Comparison of ENCODE assay signal across 19 cellular contexts in the genomic region with DNA sequence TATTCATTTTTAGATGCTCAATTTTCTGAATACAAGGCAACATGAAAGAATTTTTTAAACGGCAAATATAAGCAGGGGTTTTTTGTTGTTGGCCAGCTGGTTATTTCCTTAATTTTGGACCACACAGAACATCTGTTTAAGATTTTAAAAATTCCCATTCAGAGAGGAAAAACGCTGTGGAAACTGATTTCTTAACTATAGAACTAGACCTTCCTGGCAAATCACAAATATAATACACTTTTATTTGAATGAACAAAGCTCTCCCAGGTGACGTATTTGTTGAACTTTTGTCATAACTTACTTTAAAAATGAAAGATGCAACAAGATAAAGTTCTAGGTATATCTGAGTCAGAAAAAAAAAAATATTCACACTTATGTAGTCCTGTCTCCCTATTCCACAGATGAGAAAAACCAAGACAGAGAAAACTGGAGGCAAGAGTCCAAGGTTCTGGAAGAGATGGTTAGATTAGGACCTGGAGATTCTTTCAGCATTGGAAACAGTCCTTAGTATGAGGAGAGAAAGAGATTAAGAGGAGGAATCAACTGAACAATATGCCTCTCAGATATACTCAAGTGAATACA.
DNase-seq lines count a peak whose midpoint lies in the region; ATAC-seq and TF ChIP-seq lines count a peak whose summit lies in the region.
"Had no signal": no experiment of that assay in that cellular context is flagged by ENCODE, and none has a peak within 500 bp of the region (broad histone marks: within the 10 kb centered on the region; RNA-seq: fewer than 3 reads in every experiment).

No MANE protein-coding gene starts in this region.

- H3K36me3 ChIP-seq in heart left ventricle (no peaks in the 10 kb centered on the region), left ventricle myocardium inferior (no peaks in the 10 kb centered on the region), Loucy (ENCODE audit: insufficient read depth, low read length) (no peaks in the 10 kb centered on the region)
- H3K36me3 ChIP-seq: BLaER1 treated with 17β-estradiol and CSF1 and Interleukin-3, amounts not matched to agents 10 nM and 100 nM had no signal

- H3K27me3 ChIP-seq in heart left ventricle: no peaks in the 10 kb centered on the region
- no peaks in the 10 kb centered on the region for H3K27me3 ChIP-seq in left ventricle myocardium inferior (ENCODE audit: low read depth)
- H3K27me3 ChIP-seq in right cardiac atrium (ENCODE audit: control insufficient read depth, insufficient read depth): no peaks in the 10 kb centered on the region
- H3K27me3 ChIP-seq in Loucy (ENCODE audit: insufficient read depth, low read length, poor library complexity, severe bottlenecking): no peaks in the 10 kb centered on the region
- H3K27me3 ChIP-seq: BLaER1 treated with 17β-estradiol and CSF1 and Interleukin-3, amounts not matched to agents 10 nM and 100 nM had no signal

- TF ChIP-seq CTCF in heart left ventricle (IDR thresholded peaks at IDR 0.05): no peak
- no peak for TF ChIP-seq CTCF in left ventricle myocardium inferior (IDR thresholded peaks at IDR 0.05; ENCODE audit: borderline replicate concordance)
- no peak for TF ChIP-seq CTCF in Loucy (conservative IDR thresholded peaks at IDR 0.05; ENCODE audit: low read length)
- no peak for TF ChIP-seq CTCF in nephron (IDR thresholded peaks at IDR 0.05; ENCODE audit: unreplicated experiment in 3 of 3)

- peak overlapping the region in 2 of 3 experiments; percentile 38 to 45 for H3K27ac Mint-ChIP-seq in nephron
- H3K27ac Mint-ChIP-seq: B cell; CD4-positive, alpha-beta T cell; CD8-positive, alpha-beta T cell had no signal

- DNase-seq in heart left ventricle: no peak
- DNase-seq in cardiac septum (ENCODE audit: low spot score): no peak
- no peak for DNase-seq in left ventricle myocardium inferior
- no peak for DNase-seq in right cardiac atrium
- DNase-seq in SKM-1 (lab: John Stamatoyannopoulos, UW; ENCODE audit: unreplicated experiment): no peak
- DNase-seq: AML-193; Caco-2; Calu3; CD4-positive, alpha-beta T cell; CD8-positive, alpha-beta T cell; DMS79 treated with DMSO at 0.1 percent for 48 hours; GF-D8 had no signal

- intact Hi-C loops in heart left ventricle (cut with DNase I): loop anchor here in 5 of 10 donors (5.0 to 10.0 kb wide), 4 partner anchors 44 to 813 kb away; a partner anchor contains a TSS
- intact Hi-C loops in cardiac septum (cut with DNase I): loop anchor here (5.0 kb wide), 1 partner anchor 44 kb away; no protein-coding TSS in a partner anchor
- intact Hi-C loops in left ventricle myocardium inferior (cut with micrococcal nuclease): no loop called here
- intact Hi-C loops in right cardiac atrium (cut with DNase I): no loop called here

- peak in 2 of 4 donors; percentile 28 to 71 for ATAC-seq in heart left ventricle
- no peak for ATAC-seq in right cardiac atrium
- ATAC-seq: A549; CD8-positive, alpha-beta T cell had no signal

- H3K9me3 Mint-ChIP-seq in nephron: no peaks in the 10 kb centered on the region
- H3K9me3 Mint-ChIP-seq: CD4-positive, alpha-beta T cell; CD8-positive, alpha-beta T cell had no signal

- 50 to 63% (median 56%) methylated on average over 3 of the region's 3 CpGs for WGBS in heart left ventricle, 4 donors
- 57% methylated on average over 3 of the region's 3 CpGs for WGBS in right cardiac atrium

- H3K27me3 Mint-ChIP-seq in nephron (ENCODE audit: low read depth): no peaks in the 10 kb centered on the region
- H3K27me3 Mint-ChIP-seq: B cell; CD4-positive, alpha-beta T cell had no signal

- H3K9me2 ChIP-seq in Loucy (replicated peaks; ENCODE audit: low read depth, low read length): no peaks in the 10 kb centered on the region

- H3K4me1 ChIP-seq in heart left ventricle: peaks cover 0 to 26% (median 6%) of the 10 kb centered on the region in 12 donors
- H3K4me1 ChIP-seq in left ventricle myocardium inferior: peaks cover 23% of the 10 kb centered on the region
- H3K4me1 ChIP-seq in right cardiac atrium (ENCODE audit: control insufficient read depth, insufficient read depth, low read length): no peaks in the 10 kb centered on the region
- peaks cover 9% of the 10 kb centered on the region for H3K4me1 ChIP-seq in Loucy (ENCODE audit: insufficient read depth, low read length, poor library complexity, severe bottlenecking)
- H3K4me1 ChIP-seq: BLaER1 treated with 17β-estradiol and CSF1 and Interleukin-3, amounts not matched to agents 10 nM and 100 nM had no signal

- TF ChIP-seq POLR2A in heart left ventricle (IDR thresholded peaks at IDR 0.05): no peak

- H4K20me1 ChIP-seq in Loucy (ENCODE audit: insufficient read depth, low read length, poor library complexity, severe bottlenecking): no peaks in the 10 kb centered on the region
- H4K20me1 ChIP-seq: BLaER1 treated with 17β-estradiol and CSF1 and Interleukin-3, amounts not matched to agents 10 nM and 100 nM had no signal

- no peak overlapping the region for H3K9ac ChIP-seq in Loucy (ENCODE audit: low read depth, low read length, poor library complexity, severe bottlenecking)
- H3K9ac ChIP-seq: BLaER1 treated with 17β-estradiol and CSF1 and Interleukin-3, amounts not matched to agents 10 nM and 100 nM had no signal

- no peak overlapping the region for H3K4me3 Mint-ChIP-seq in nephron
- H3K4me3 Mint-ChIP-seq: B cell; CD4-positive, alpha-beta T cell; CD8-positive, alpha-beta T cell had no signal

- peaks cover 23% of the 10 kb centered on the region for H3K4me1 Mint-ChIP-seq in nephron
- H3K4me1 Mint-ChIP-seq: B cell had no signal

- H3F3A ChIP-seq in Loucy (ENCODE audit: low read depth): no peaks in the 10 kb centered on the region

- no peaks in the 10 kb centered on the region for H3K36me3 Mint-ChIP-seq in nephron (ENCODE audit: low read depth)
- H3K36me3 Mint-ChIP-seq: CD8-positive, alpha-beta T cell had no signal

- H3K27ac ChIP-seq in heart left ventricle: peak overlapping the region in 7 of 12 donors; percentile 18 to 65 (median 48)
- H3K27ac ChIP-seq in left ventricle myocardium inferior (replicated peaks): peak overlapping the region; percentile 41
- no peak overlapping the region for H3K27ac ChIP-seq in right cardiac atrium (ENCODE audit: low read length)
- H3K27ac ChIP-seq: 22Rv1; A549; BLaER1 treated with 17β-estradiol and CSF1 and Interleukin-3, amounts not matched to agents 10 nM and 100 nM; C4-2B had no signal

- peaks cover 0 to 14% (median 0%) of the 10 kb centered on the region in 12 donors for H3K9me3 ChIP-seq in heart left ventricle
- H3K9me3 ChIP-seq in left ventricle myocardium inferior (replicated peaks): peaks cover 4% of the 10 kb centered on the region
- no peaks in the 10 kb centered on the region for H3K9me3 ChIP-seq in right cardiac atrium (ENCODE audit: control insufficient read depth, low read length)
- no peaks in the 10 kb centered on the region for H3K9me3 ChIP-seq in Loucy (ENCODE audit: insufficient read depth, low read depth, low read length)
- H3K9me3 ChIP-seq: A549; BLaER1 treated with 17β-estradiol and CSF1 and Interleukin-3, amounts not matched to agents 10 nM and 100 nM; Caco-2 had no signal

- no peak overlapping the region for H3K4me2 ChIP-seq in Loucy (ENCODE audit: low read depth, low read length, poor library complexity, severe bottlenecking)
- H3K4me2 ChIP-seq: A549; BLaER1 treated with 17β-estradiol and CSF1 and Interleukin-3, amounts not matched to agents 10 nM and 100 nM had no signal

- no peaks in the 10 kb centered on the region for H3K79me2 ChIP-seq in Loucy (ENCODE audit: insufficient read depth, low read length)

- peak overlapping the region; percentile 40; the same call in 1 of the 2 replicates for H2AFZ ChIP-seq in Loucy (ENCODE audit: low read length)

- no peak overlapping the region for H3K4me3 ChIP-seq in heart left ventricle
- H3K4me3 ChIP-seq in left ventricle myocardium inferior: no peak overlapping the region
- no peak overlapping the region for H3K4me3 ChIP-seq in right cardiac atrium (ENCODE audit: low read length)
- no peak overlapping the region for H3K4me3 ChIP-seq in Loucy (ENCODE audit: low read length, poor library complexity, severe bottlenecking)
- H3K4me3 ChIP-seq: A549; BLaER1 treated with 17β-estradiol and CSF1 and Interleukin-3, amounts not matched to agents 10 nM and 100 nM had no signal
